ENCODE assay signal across 20 cellular contexts in genomic region chr13:102195566-102196462, GRCh38.
DNase-seq lines count a peak whose midpoint lies in the region; TF ChIP-seq lines count a peak whose summit lies in the region.
"Had no signal": no experiment of that assay in that cellular context is flagged by ENCODE, and none has a peak within 500 bp of the region (broad histone marks: within the 10 kb centered on the region; RNA-seq: fewer than 3 reads in every experiment).

No MANE protein-coding gene starts in this region.

- H3F3A ChIP-seq in smooth muscle cell (ENCODE audit: low read depth), result no peaks in the 10 kb centered on the region

- H3K79me2 ChIP-seq in smooth muscle cell (ENCODE audit: low read depth), result no peaks in the 10 kb centered on the region

- intact Hi-C loops in adrenal gland (cut with DNase I), result no loop called here

- TF ChIP-seq POLR2A in adrenal gland (IDR thresholded peaks at IDR 0.05), result no peak

- H3K36me3 ChIP-seq in adipocyte (ENCODE audit: control insufficient read depth, insufficient read depth, low read length, severe bottlenecking) (no peaks in the 10 kb centered on the region), smooth muscle cell (ENCODE audit: low read depth) (no peaks in the 10 kb centered on the region), adrenal gland (replicated peaks in 1 of 2) (no peaks in the 10 kb centered on the region)
- H3K36me3 ChIP-seq: cardiac muscle cell had no signal

- H3K9ac ChIP-seq in adipocyte (ENCODE audit: low read length), result no peak overlapping the region
- H3K9ac ChIP-seq in smooth muscle cell (ENCODE audit: low read depth), result no peak overlapping the region

- H2AFZ ChIP-seq in smooth muscle cell (ENCODE audit: low read depth), result no peak overlapping the region

- WGBS in smooth muscle cell (ENCODE audit: low lambda C conversion rate), result 56% methylated on average over 4 of the region's 4 CpGs
- WGBS in adrenal gland, 4 donors, result 53 to 58% (median 55%) methylated on average over 4 of the region's 4 CpGs

- H3K27ac ChIP-seq in smooth muscle cell (ENCODE audit: low read depth), result peak overlapping the region; percentile 29
- no peak overlapping the region for H3K27ac ChIP-seq in adrenal gland
- H3K27ac ChIP-seq: cardiac muscle cell, testis had no signal

- peaks cover 44% of the 10 kb centered on the region for H3K4me1 ChIP-seq in adipocyte (ENCODE audit: control insufficient read depth, insufficient read depth, low read length)
- no peaks in the 10 kb centered on the region for H3K4me1 ChIP-seq in smooth muscle cell (ENCODE audit: low read depth)
- H3K4me1 ChIP-seq in adrenal gland (replicated peaks in 1 of 2), result no peaks in the 10 kb centered on the region
- H3K4me1 ChIP-seq: testis had no signal

- H4K20me1 ChIP-seq in smooth muscle cell (ENCODE audit: low read depth), result no peaks in the 10 kb centered on the region

- H3K27me3 ChIP-seq in adipocyte (replicated peaks; ENCODE audit: control insufficient read depth, insufficient read depth, low read length) (no peaks in the 10 kb centered on the region), smooth muscle cell (ENCODE audit: low read depth) (no peaks in the 10 kb centered on the region), adrenal gland (no peaks in the 10 kb centered on the region)
- H3K27me3 ChIP-seq: cardiac muscle cell, testis had no signal

- TF ChIP-seq CTCF in fibroblast of pulmonary artery (IDR thresholded peaks at IDR 0.05; ENCODE audit: low read length, missing control alignments), result no peak
- TF ChIP-seq CTCF in smooth muscle cell (IDR thresholded peaks at IDR 0.05; ENCODE audit: borderline replicate concordance, insufficient read depth, poor library complexity, severe bottlenecking), result no peak
- TF ChIP-seq CTCF in adrenal gland (IDR thresholded peaks at IDR 0.05), result no peak

- DNase-seq in NCI-H1105 (lab: John Stamatoyannopoulos, UW) (peak; percentile 2), NCI-H1105 treated with DMSO at 0.1 percent for 48 hours (lab: John Stamatoyannopoulos, UW) (no peak), adipocyte (ENCODE audit: low read depth) (no peak), fibroblast of pulmonary artery (ENCODE audit: low read depth) (peak; percentile 4), smooth muscle cell (lab: John Stamatoyannopoulos, UW; ENCODE audit: unreplicated experiment) (no peak), adrenal gland (no peak), NCI-H2029 treated with DMSO at 0.1 percent for 48 hours (lab: John Stamatoyannopoulos, UW) (no peak), DMS 273 treated with DMSO at 0.1 percent for 48 hours (lab: John Stamatoyannopoulos, UW) (no peak)
- DNase-seq: 8988T; activated CD4-positive, alpha-beta T cell treated with anti-CD3 and anti-CD28 coated beads for 36 hours; activated CD8-positive, alpha-beta memory T cell treated with anti-CD3 and anti-CD28 coated beads, Interleukin-2, amount 50 U/mL, for 4 hours; activated naive CD4-positive, alpha-beta T cell treated with Interleukin-2 at 50 U/mL for 16 hours; CD8-positive, alpha-beta T cell; hippocampal formation; left colon; NCI-H187; NCI-H510A treated with DMSO at 0.1 percent for 48 hours; stimulated activated CD4-positive, alpha-beta T cell treated with anti-CD3 and anti-CD28 coated beads, Interleukin-1b, Interleukin-23, amount 100 ng/mL, for 48 hours; testis had no signal

- H3K4me2 ChIP-seq in smooth muscle cell, result peak overlapping the region; percentile 39

- peak overlapping the region; percentile 34 for H3K4me3 ChIP-seq in adipocyte (ENCODE audit: low read length)
- no peak overlapping the region for H3K4me3 ChIP-seq in fibroblast of pulmonary artery (replicated peaks; ENCODE audit: low read depth, low read length)
- no peak overlapping the region for H3K4me3 ChIP-seq in smooth muscle cell
- H3K4me3 ChIP-seq in adrenal gland, result no peak overlapping the region
- H3K4me3 ChIP-seq: cardiac muscle cell, testis had no signal

- H3K9me3 ChIP-seq in adipocyte (ENCODE audit: control insufficient read depth, low read length) (no peaks in the 10 kb centered on the region), smooth muscle cell (replicated peaks; ENCODE audit: low read depth) (no peaks in the 10 kb centered on the region), adrenal gland (replicated peaks in 1 of 3) (no peaks in the 10 kb centered on the region)
- H3K9me3 ChIP-seq: testis had no signal

Comparison
In these comparisons a context has a peak if more than half of its experiments do, and no peak if none do; other contexts are left out.
1. DNase-seq: peak in NCI-H1105 (single experiment) and fibroblast of pulmonary artery (single experiment); none in NCI-H1105 treated with DMSO at 0.1 percent for 48 hours (single experiment), adipocyte (single experiment), smooth muscle cell (single experiment), adrenal gland (0 of 7), NCI-H2029 treated with DMSO at 0.1 percent for 48 hours (single experiment) and DMS 273 treated with DMSO at 0.1 percent for 48 hours (single experiment).